Comparison of ENCODE assay signal across 8 cellular contexts in the genomic region with DNA sequence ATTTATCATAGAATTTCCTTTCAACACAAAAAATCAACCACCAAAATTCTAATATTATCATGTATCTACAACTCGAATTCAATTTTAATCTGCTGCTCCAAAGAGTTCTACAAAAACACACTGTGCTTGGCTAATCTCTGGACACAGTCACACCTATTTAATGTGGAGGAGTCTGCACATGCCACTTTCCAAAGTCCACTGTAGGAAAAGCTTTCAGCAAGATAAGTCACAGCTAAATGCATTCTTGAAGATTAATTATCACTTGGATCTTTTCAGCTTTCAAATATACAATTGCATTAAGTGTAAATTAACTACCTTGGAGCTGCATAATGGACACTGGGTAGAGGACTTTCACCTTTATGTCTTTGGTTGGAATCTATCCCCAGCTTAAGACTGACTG.
"Had no signal": no experiment of that assay in that cellular context is flagged by ENCODE, and none has a peak within 500 bp of the region (broad histone marks: within the 10 kb centered on the region; RNA-seq: fewer than 3 reads in every experiment).

No MANE protein-coding gene starts in this region.

- H3K27ac ChIP-seq: GM23248 had no signal

- H3K9ac ChIP-seq: GM23248 had no signal

- H3K4me3 ChIP-seq: GM23248, HAP-1 had no signal

- FAIRE-seq: HepG2 had no signal

- DNase-seq: GM23248, GOT3, H7, HFFc6, KBM-7 had no signal

- H3K36me3 ChIP-seq: HAP-1 had no signal

- H2AFZ ChIP-seq: GM23248 had no signal

- H3K9me3 ChIP-seq: HAP-1 had no signal

- ATAC-seq: HCT116, HepG2 had no signal
